8 cellular contexts compared by ENCODE assay signal in genomic region chr1:154183045-154183968, GRCh38. TPM values are rescaled to one million over a fixed set of nuclear protein-coding genes. Genes with fewer than 3 reads are reported as not detected.
A peak's percentile ranks its signal among the peaks of the same experiment; 100 is the strongest.
DNase-seq lines count a peak whose midpoint lies in the region; ATAC-seq and TF ChIP-seq lines count a peak whose summit lies in the region.

No MANE protein-coding gene starts in this region.

- peak overlapping the region; percentile 97 for H3K27ac Mint-ChIP-seq in T-helper 17 cell

- peak; percentile 97 for TF ChIP-seq POLR2A in GM15510 (IDR thresholded peaks at IDR 0.05; ENCODE audit: borderline replicate concordance, extremely low read depth, insufficient read length)
- peak; percentile 100 for TF ChIP-seq POLR2A in prostate gland (IDR thresholded peaks at IDR 0.05)

- H3K36me3 Mint-ChIP-seq in T-helper 17 cell (ENCODE audit: low read depth) = peaks cover 5% of the 10 kb centered on the region

- H3K4me3 Mint-ChIP-seq in T-helper 17 cell = peak overlapping the region; percentile 98

- H3K4me1 ChIP-seq in prostate gland (replicated peaks) = no peaks in the 10 kb centered on the region
- H3K4me1 ChIP-seq in urinary bladder (ENCODE audit: insufficient read depth) = no peaks in the 10 kb centered on the region

- H3K36me3 ChIP-seq in prostate gland = no peaks in the 10 kb centered on the region
- no peaks in the 10 kb centered on the region for H3K36me3 ChIP-seq in urinary bladder (ENCODE audit: insufficient read depth)

- WGBS in prostate gland = 11% methylated on average over 44 of the region's 44 CpGs
- 11% methylated on average over 44 of the region's 44 CpGs for WGBS in urinary bladder

- ATAC-seq in HG02884 (IDR thresholded peaks at IDR 0.05; ENCODE audit: unreplicated experiment) (peak; percentile 67), T-helper 17 cell (peak; percentile 81), left ventricle myocardium superior (peak; percentile 97)

- H3K27me3 ChIP-seq in prostate gland (replicated peaks; ENCODE audit: insufficient read depth) = no peaks in the 10 kb centered on the region

- intact Hi-C loops in left ventricle myocardium superior (cut with micrococcal nuclease) (loop anchor here (10.0 kb wide), 1 partner anchor 189 kb away; the partner anchor contains the start of gene RPS27), prostate gland (cut with DNase I) (loop anchor here (10.0 kb wide), 1 partner anchor 189 kb away; the partner anchor contains the start of gene RPS27)

- H3K4me3 ChIP-seq in prostate gland (peak overlapping the region; percentile 58 to 89), urinary bladder (ENCODE audit: low read depth, low read length) (peak overlapping the region; percentile 67)

- peak overlapping the region; percentile 88 for H3K27ac ChIP-seq in angular gyrus (ENCODE audit: low read depth, low read length)
- H3K27ac ChIP-seq in prostate gland = peak overlapping the region; percentile 86 to 87
- peak overlapping the region; percentile 93 for H3K27ac ChIP-seq in urinary bladder (ENCODE audit: low read depth)

- H3K4me1 Mint-ChIP-seq in T-helper 17 cell = peaks cover 42% of the 10 kb centered on the region

- no peaks in the 10 kb centered on the region for H3K9me3 ChIP-seq in T-helper 17 cell (ENCODE audit: control insufficient read depth, low read length, poor library complexity, severe bottlenecking)
- H3K9me3 ChIP-seq in prostate gland = no peaks in the 10 kb centered on the region

- DNase-seq in NCI-H1694 treated with DMSO at 0.1 percent for 48 hours (lab: John Stamatoyannopoulos, UW) = peak; percentile 99
- peak; percentile 83 to 87 (median 86) for DNase-seq in T-helper 17 cell
- DNase-seq in left ventricle myocardium superior = peak; percentile 96
- DNase-seq in prostate gland (ENCODE audit: low spot score) = peak; percentile 96

- H3K27me3 Mint-ChIP-seq in T-helper 17 cell = peaks cover 8% of the 10 kb centered on the region

- TF ChIP-seq CTCF in prostate gland (IDR thresholded peaks at IDR 0.05) = peak in 3 of 4 experiments; percentile 11 to 65 (median 51)

RNA-seq across cellular contexts. Expression of gene TPM3, which starts 8.6 kb away (rescaled TPM):
- 100 to 1,000 TPM; 386 to 391 TPM for total RNA-seq in T-helper 17 cell
- 77.1 TPM for total RNA-seq in left ventricle myocardium superior
- total RNA-seq in prostate gland = 100 to 1,000 TPM; 147 to 277 TPM
- 180 TPM for total RNA-seq in urinary bladder
- 145 TPM for polyA plus RNA-seq in urinary bladder

RNA-seq across cellular contexts. Expression of gene CFAP141, which starts 22.8 kb away (rescaled TPM):
- total RNA-seq in T-helper 17 cell = not detected
- not detected for total RNA-seq in left ventricle myocardium superior
- total RNA-seq in prostate gland = not detected
- not detected for total RNA-seq in urinary bladder
- not detected for polyA plus RNA-seq in urinary bladder

RNA-seq across cellular contexts. Expression of gene NUP210L, which starts 28.4 kb away (rescaled TPM):
- under 1 TPM in 1 of 2 donors, not detected in 1; 0.07 TPM for total RNA-seq in T-helper 17 cell
- total RNA-seq in left ventricle myocardium superior = 0.27 TPM
- 1 to 10 TPM in 1 of 2 donors, under 1 TPM in 1; 0.05 to 5.7 TPM for total RNA-seq in prostate gland
- total RNA-seq in urinary bladder = 0.21 TPM
- polyA plus RNA-seq in urinary bladder = 0.04 TPM

RNA-seq across cellular contexts. Expression of gene UBAP2L, which starts 37.4 kb away (rescaled TPM):
- 100 to 1,000 TPM; 186 to 192 TPM for total RNA-seq in T-helper 17 cell
- total RNA-seq in left ventricle myocardium superior = 95.6 TPM
- 100 to 1,000 TPM in 1 of 2 donors, 10 to 100 TPM in 1; 51.1 to 121 TPM for total RNA-seq in prostate gland
- 74.7 TPM for total RNA-seq in urinary bladder
- 91.2 TPM for polyA plus RNA-seq in urinary bladder

Comparison
In these comparisons a context has a peak if more than half of its experiments do, and no peak if none do; other contexts are left out.
1. Peak in every context shown above with its lines: DNase-seq, ATAC-seq, H3K4me3 ChIP-seq and H3K27ac ChIP-seq.